10 cellular contexts compared by ENCODE assay signal in the genomic region with DNA sequence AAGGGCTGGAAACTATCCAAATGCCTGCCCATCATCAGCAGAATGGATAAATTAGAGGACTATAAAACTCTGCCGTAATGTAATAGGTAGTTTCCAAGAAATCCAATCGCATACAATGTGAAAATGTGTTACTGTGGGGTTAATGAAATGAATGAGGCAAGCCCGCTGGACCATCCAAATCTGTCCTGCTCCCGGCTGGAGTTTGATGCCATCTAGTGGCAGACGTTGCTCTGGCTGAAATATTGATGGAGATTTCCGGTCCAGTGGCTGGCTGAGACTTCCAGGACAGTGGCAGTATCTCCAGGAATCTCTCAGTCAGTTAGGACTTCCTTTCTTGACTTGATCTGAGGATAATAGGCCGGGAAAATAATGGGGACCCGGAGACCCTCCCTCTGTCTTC. TPM values are rescaled to one million over a fixed set of nuclear protein-coding genes. Genes with fewer than 3 reads are reported as not detected.
A peak's percentile ranks its signal among the peaks of the same experiment; 100 is the strongest.
DNase-seq lines count a peak whose midpoint lies in the region; ATAC-seq, FAIRE-seq and TF ChIP-seq lines count a peak whose summit lies in the region.
"Not testable (repeated sequence)": the region's sequence is repeated elsewhere in the genome, so short reads cannot be mapped to it uniquely, and the experiment has no call there.
"Had no signal": no experiment of that assay in that cellular context is flagged by ENCODE, and none has a peak within 500 bp of the region (broad histone marks: within the 10 kb centered on the region; RNA-seq: fewer than 3 reads in every experiment).

No MANE protein-coding gene starts in this region.

- not testable (repeated sequence) for H4K20me1 ChIP-seq in PC-3 (ENCODE audit: low read length)

- not testable (repeated sequence) for H3K36me3 Mint-ChIP-seq in activated T-helper 17 cell treated with anti-CD3 and anti-CD28 coated beads, Interleukin-2, amount 50 U/mL, for 72 hours (ENCODE audit: low read depth)

- H2AFZ ChIP-seq in PC-3 (ENCODE audit: low read length), result not testable (repeated sequence)

- H3K9me2 ChIP-seq in PC-3 (replicated peaks; ENCODE audit: low read length), result not testable (repeated sequence)

- not testable (repeated sequence) for H3K9ac ChIP-seq in PC-3 (ENCODE audit: low read length)

- not testable (repeated sequence) for H3K27ac ChIP-seq in A549; PC-3 (ENCODE audit: low read length); gastroesophageal sphincter; right lobe of liver

- H3K79me2 ChIP-seq in PC-3 (ENCODE audit: low read length), result not testable (repeated sequence)

- H3K27me3 Mint-ChIP-seq in activated T-helper 17 cell treated with anti-CD3 and anti-CD28 coated beads, Interleukin-2, amount 50 U/mL, for 72 hours, result not testable (repeated sequence)

- not testable (repeated sequence) for H3K9me3 Mint-ChIP-seq in activated T-helper 17 cell treated with anti-CD3 and anti-CD28 coated beads, Interleukin-2, amount 50 U/mL, for 72 hours

- H3K9me3 ChIP-seq in A549; PC-3 (ENCODE audit: low read length); gastroesophageal sphincter; right lobe of liver: not testable (repeated sequence)

- not testable (repeated sequence) for BruUV-seq in PC-3 (replicated peaks; lab: Mats Ljungman, UMichigan)

- CTCF ChIA-PET in A549 (lab: Yijun Ruan, JAX); PC-3 (lab: Charles Lee): not testable (repeated sequence)

- intact Hi-C loops in PC-3 (cut with micrococcal nuclease); left ventricle myocardium superior (cut with micrococcal nuclease); right lobe of liver (cut with DNase I); sciatic nerve (cut with DNase I): not testable (repeated sequence)

- not testable (repeated sequence) for H3K27me3 ChIP-seq in PC-3 (ENCODE audit: low read length); gastroesophageal sphincter; right lobe of liver

- H3K4me2 ChIP-seq in A549; PC-3 (ENCODE audit: low read length): not testable (repeated sequence)

- H3K4me3 ChIP-seq in A549; PC-3 (ENCODE audit: low read length); gastroesophageal sphincter; right lobe of liver: not testable (repeated sequence)

- not testable (repeated sequence) for FAIRE-seq in A549 (lab: Jason Lieb, UNC)

- ATAC-seq in A549 (peak; percentile 75 to 89; a peak in 4 of 6 replicates), PC-3 (peak; percentile 78), gastroesophageal sphincter (peak; percentile 46), left ventricle myocardium superior (peak; percentile 65), right lobe of liver (peak; percentile 68 to 82 (median 76)), sciatic nerve (peak; percentile 67)
- ATAC-seq in activated T-helper 17 cell treated with anti-CD3 and anti-CD28 coated beads, Interleukin-2, amount 50 U/mL, for 72 hours (replicated peaks), result peak; percentile 49

- not testable (repeated sequence) for TF ChIP-seq POLR2A in A549 (IDR thresholded peaks at IDR 0.05; ENCODE audit: low read length); gastroesophageal sphincter (IDR thresholded peaks at IDR 0.05); right lobe of liver (IDR thresholded peaks at IDR 0.05)

- H3K4me1 ChIP-seq in A549; PC-3 (ENCODE audit: insufficient read depth, low read length); gastroesophageal sphincter; right lobe of liver: not testable (repeated sequence)

- H3K36me3 ChIP-seq in PC-3 (ENCODE audit: low read depth, low read length); gastroesophageal sphincter; right lobe of liver: not testable (repeated sequence)

- not testable (repeated sequence) for H3K4me3 Mint-ChIP-seq in activated T-helper 17 cell treated with anti-CD3 and anti-CD28 coated beads, Interleukin-2, amount 50 U/mL, for 72 hours

- not testable (repeated sequence) for TF ChIP-seq CTCF in A549 (IDR thresholded peaks at IDR 0.05); PC-3 (conservative IDR thresholded peaks at IDR 0.05; ENCODE audit: low read depth, low read length); gastroesophageal sphincter (IDR thresholded peaks at IDR 0.05); right lobe of liver (IDR thresholded peaks at IDR 0.05)

- DNase-seq in A549 (ENCODE audit: low read depth in 1 of 2, low spot score in 1 of 2); PC-3; left ventricle myocardium superior; right lobe of liver; sciatic nerve (ENCODE audit: low spot score): not testable (repeated sequence)

- H3K4me1 Mint-ChIP-seq in activated T-helper 17 cell treated with anti-CD3 and anti-CD28 coated beads, Interleukin-2, amount 50 U/mL, for 72 hours, result not testable (repeated sequence)

- not testable (repeated sequence) for H3F3A ChIP-seq in PC-3 (ENCODE audit: low read length, unreplicated experiment)

- not testable (repeated sequence) for TF ChIP-seq EP300 in A549 (IDR thresholded peaks at IDR 0.05); gastroesophageal sphincter (IDR thresholded peaks at IDR 0.05)

- no CpG with 5 or more reads among the region's 8 CpGs for WGBS in A549 (ENCODE audit: missing lambda C conversion rate)
- no CpG with 5 or more reads among the region's 8 CpGs for WGBS in gastroesophageal sphincter (ENCODE audit: low coverage in 1 of 2), 2 donors
- WGBS in right lobe of liver (ENCODE audit: insufficient coverage, low coverage, low lambda C conversion rate, missing lambda C conversion rate), result no CpG with 5 or more reads among the region's 8 CpGs

- POLR2A ChIA-PET in A549 (lab: Yijun Ruan, JAX); PC-3 (lab: Charles Lee; ENCODE audit: unreplicated experiment): not testable (repeated sequence)

- TF ChIP-seq RAD21 in A549 (conservative IDR thresholded peaks at IDR 0.05 in 1 of 2, IDR thresholded peaks at IDR 0.05 in 1 of 2), result not testable (repeated sequence)

- not testable (repeated sequence) for H3K27ac Mint-ChIP-seq in activated T-helper 17 cell treated with anti-CD3 and anti-CD28 coated beads, Interleukin-2, amount 50 U/mL, for 72 hours

RNA-seq across cellular contexts. Expression of a gene that starts 1.9 kb away (rescaled TPM):
- polyA plus RNA-seq in A549 (2011; rRNA removed) (not detected in 2 replicates), A549 (2017; fragmentation: RNase III; extraction: RNeasy Plus Mini Kit Qiagen cat#74134 plus additional on column Dnase treatment) (not detected in 3 replicates)
- not detected in 2 replicates for polyA plus RNA-seq in A549 (2012; cell fraction: cytosol; rRNA removed)
- polyA plus RNA-seq in A549 (2012; cell fraction: nucleus; rRNA removed), result 0.22 TPM in 1 of 2 replicates, not detected in the other
- not detected in 2 replicates for polyA minus RNA-seq in A549 (2011; rRNA and poly(A)+ RNA removed)
- total RNA-seq in PC-3 (2014; rRNA removed) (not detected in 2 replicates), gastroesophageal sphincter (not detected), left ventricle myocardium superior (not detected), right lobe of liver (not detected), sciatic nerve (not detected)
- total RNA-seq in activated T-helper 17 cell treated with anti-CD3 and anti-CD28 coated beads, Interleukin-2, amount 50 U/mL, for 72 hours, result not detected
- total RNA-seq: CD4-positive, CD25-positive, alpha-beta regulatory T cell; H1; HFFc6 had no signal
- polyA plus RNA-seq: CD4-positive, CD25-positive, alpha-beta regulatory T cell; H1 had no signal

RNA-seq across cellular contexts. Expression of a gene that starts 35.6 kb away (rescaled TPM):
- 19.7 and 22.1 TPM in 2 replicates for polyA plus RNA-seq in A549 (2011; rRNA removed)
- polyA plus RNA-seq in A549 (2012; cell fraction: cytosol; rRNA removed), result 38.7 and 46.2 TPM in 2 replicates
- polyA plus RNA-seq in A549 (2012; cell fraction: nucleus; rRNA removed), result 117 and 119 TPM in 2 replicates
- polyA plus RNA-seq in A549 (2017; fragmentation: RNase III; extraction: RNeasy Plus Mini Kit Qiagen cat#74134 plus additional on column Dnase treatment), result 33.4 to 38.8 TPM (median 34.2 TPM) in 3 replicates
- polyA minus RNA-seq in A549 (2011; rRNA and poly(A)+ RNA removed), result 9.9 and 14.9 TPM in 2 replicates
- 34.3 and 39.6 TPM in 2 replicates for total RNA-seq in PC-3 (2014; rRNA removed)
- total RNA-seq in activated T-helper 17 cell treated with anti-CD3 and anti-CD28 coated beads, Interleukin-2, amount 50 U/mL, for 72 hours, result 10 to 100 TPM; 26.1 to 39.6 TPM
- total RNA-seq in gastroesophageal sphincter, result 10 to 100 TPM; 14.0 to 22.6 (median 15.2) TPM
- 15.5 TPM for total RNA-seq in left ventricle myocardium superior
- 10 to 100 TPM; 32.8 to 83.3 (median 46.5) TPM for total RNA-seq in right lobe of liver
- total RNA-seq in sciatic nerve, result 25.2 TPM

RNA-seq across cellular contexts. Expression of a gene that starts 36.1 kb away (rescaled TPM):
- polyA plus RNA-seq in A549 (2011; rRNA removed), result not detected in 2 replicates
- polyA plus RNA-seq in A549 (2012; cell fraction: cytosol; rRNA removed), result not detected in 2 replicates
- not detected in 2 replicates for polyA plus RNA-seq in A549 (2012; cell fraction: nucleus; rRNA removed)
- polyA plus RNA-seq in A549 (2017; fragmentation: RNase III; extraction: RNeasy Plus Mini Kit Qiagen cat#74134 plus additional on column Dnase treatment), result not detected in 3 replicates
- polyA minus RNA-seq in A549 (2011; rRNA and poly(A)+ RNA removed), result not detected in 2 replicates
- total RNA-seq in PC-3 (2014; rRNA removed), result not detected in 2 replicates
- not detected for total RNA-seq in activated T-helper 17 cell treated with anti-CD3 and anti-CD28 coated beads, Interleukin-2, amount 50 U/mL, for 72 hours
- not detected for total RNA-seq in gastroesophageal sphincter
- total RNA-seq in left ventricle myocardium superior, result not detected
- not detected for total RNA-seq in right lobe of liver
- not detected for total RNA-seq in sciatic nerve
- total RNA-seq: CD4-positive, CD25-positive, alpha-beta regulatory T cell; H1; HFFc6 had no signal
- polyA plus RNA-seq: CD4-positive, CD25-positive, alpha-beta regulatory T cell; H1 had no signal

RNA-seq across cellular contexts. Expression of a gene that starts 36.3 kb away (rescaled TPM):
- polyA plus RNA-seq in A549 (2011; rRNA removed) (692 and 774 TPM in 2 replicates), A549 (2017; fragmentation: RNase III; extraction: RNeasy Plus Mini Kit Qiagen cat#74134 plus additional on column Dnase treatment) (1,409 to 1,481 TPM (median 1,465 TPM) in 3 replicates)
- polyA plus RNA-seq in A549 (2012; cell fraction: cytosol; rRNA removed), result 1,222 and 1,527 TPM in 2 replicates
- 2,784 and 3,385 TPM in 2 replicates for polyA plus RNA-seq in A549 (2012; cell fraction: nucleus; rRNA removed)
- 756 and 969 TPM in 2 replicates for polyA minus RNA-seq in A549 (2011; rRNA and poly(A)+ RNA removed)
- total RNA-seq in PC-3 (2014; rRNA removed) (121 and 147 TPM in 2 replicates), gastroesophageal sphincter (10 to 100 TPM; 15.9 to 26.0 (median 22.1) TPM), left ventricle myocardium superior (10.4 TPM), right lobe of liver (10 to 100 TPM in 1 of 6 experiments, 1 to 10 TPM in 5; 3.3 to 10.1 (median 7.5) TPM), sciatic nerve (50.4 TPM)
- 10 to 100 TPM; 48.1 to 78.3 TPM for total RNA-seq in activated T-helper 17 cell treated with anti-CD3 and anti-CD28 coated beads, Interleukin-2, amount 50 U/mL, for 72 hours
